Comparison of ENCODE assay signal across 8 cellular contexts in the genomic region with DNA sequence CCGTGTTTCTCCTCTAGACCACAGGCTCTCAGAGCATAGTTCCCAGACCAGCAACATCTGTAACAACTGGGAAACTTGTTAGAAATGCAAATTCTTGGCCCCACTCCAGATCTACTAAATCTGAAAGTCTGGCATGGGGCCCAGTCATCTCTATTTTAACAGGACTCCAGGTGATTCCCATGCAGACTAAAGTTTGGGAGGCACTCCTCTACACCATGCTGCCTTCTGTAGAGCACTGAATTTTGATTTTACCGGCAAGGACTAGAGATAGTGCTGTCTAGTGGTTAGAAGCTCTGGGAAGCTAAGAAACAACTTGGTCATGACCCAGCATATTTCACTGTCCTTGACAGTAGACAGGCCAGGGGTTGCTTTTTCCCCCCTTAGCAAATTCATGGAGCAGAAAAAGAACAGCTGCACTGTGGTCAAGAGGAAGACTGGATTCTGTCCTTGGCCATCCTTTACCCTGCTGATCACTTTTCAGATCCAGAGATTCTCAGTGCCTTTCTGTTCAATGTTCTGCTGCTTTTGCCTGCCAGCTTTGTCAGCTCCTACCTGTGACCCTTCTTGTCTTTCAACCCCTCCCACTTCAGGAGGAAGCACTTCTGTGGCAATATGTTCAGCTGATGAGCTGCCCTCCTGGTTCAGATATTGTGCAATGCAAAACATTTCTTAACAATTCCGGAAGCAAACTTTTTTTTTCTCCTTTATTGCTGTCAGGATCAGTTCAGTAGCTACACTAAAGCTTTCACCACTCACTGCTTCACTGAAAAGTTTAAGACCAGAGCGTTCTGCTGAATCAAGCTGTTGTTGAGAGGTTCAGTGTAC.
DNase-seq lines count a peak whose midpoint lies in the region; ATAC-seq and TF ChIP-seq lines count a peak whose summit lies in the region.

No MANE protein-coding gene starts in this region.

- peaks cover 0 to 4% of the 10 kb centered on the region in 2 donors for H3K4me1 ChIP-seq in lung (ENCODE audit: control insufficient read depth in 2 of 2, insufficient read depth in 2 of 2, low read length in 2 of 2)

- peak overlapping the region; percentile 71 for H3K4me3 Mint-ChIP-seq in activated naive CD8-positive, alpha-beta T cell

- H3K9me3 ChIP-seq in lung (ENCODE audit: control insufficient read depth in 2 of 2, insufficient read depth in 1 of 2, low read length in 1 of 2) = peaks cover 0 to 1% of the 10 kb centered on the region in 2 donors

- no peaks in the 10 kb centered on the region for H3K36me3 ChIP-seq in lung (ENCODE audit: control insufficient read depth in 2 of 2, insufficient read depth in 2 of 2, low read length in 2 of 2)

- ATAC-seq in GM19351 (IDR thresholded peaks at IDR 0.05; ENCODE audit: unreplicated experiment) = peak; percentile 39
- peak; percentile 54 for ATAC-seq in lung (ENCODE audit: insufficient read depth, low FRiP score)
- ATAC-seq in GM18520 (IDR thresholded peaks at IDR 0.05; ENCODE audit: unreplicated experiment) = no peak

- peaks cover 5% of the 10 kb centered on the region for H3K9me3 Mint-ChIP-seq in activated naive CD8-positive, alpha-beta T cell (ENCODE audit: low read depth)

- H3K27me3 ChIP-seq in lung (ENCODE audit: control insufficient read depth, insufficient read depth) = no peaks in the 10 kb centered on the region

- H3K4me3 ChIP-seq in lung = no peak overlapping the region

- peak overlapping the region; percentile 93 for H3K27ac Mint-ChIP-seq in activated naive CD8-positive, alpha-beta T cell

- H3K27ac ChIP-seq in lung (ENCODE audit: low read depth in 1 of 2, low read length in 1 of 2) (peak overlapping the region in 1 of 2 donors; percentile 58), caudate nucleus (ENCODE audit: low read depth, low read length) (no peak overlapping the region)

- DNase-seq in AML-193 (lab: John Stamatoyannopoulos, UW) (peak; percentile 94 to 96), LoVo (ENCODE audit: low spot score) (peak; percentile 78), lung (ENCODE audit: low spot score) (peak; percentile 54), NCI-H1930 (lab: John Stamatoyannopoulos, UW) (no peak), caudate nucleus (lab: John Stamatoyannopoulos, UW) (no peak)

- H3K4me1 Mint-ChIP-seq in activated naive CD8-positive, alpha-beta T cell (ENCODE audit: low read depth) = peaks cover 42% of the 10 kb centered on the region

- 21 to 32% methylated on average over 4 of the region's 4 CpGs for WGBS in lung, 2 donors

- no peak for TF ChIP-seq CTCF in lung (IDR thresholded peaks at IDR 0.05; ENCODE audit: control extremely low read depth, extremely low read depth)

- no peaks in the 10 kb centered on the region for H3K27me3 Mint-ChIP-seq in activated naive CD8-positive, alpha-beta T cell

- no peaks in the 10 kb centered on the region for H3K36me3 Mint-ChIP-seq in activated naive CD8-positive, alpha-beta T cell

Comparison
In these comparisons a context has a peak if more than half of its experiments do, and no peak if none do; other contexts are left out.
1. DNase-seq: peak in AML-193 (2 of 2), LoVo (single experiment) and lung (single experiment); none in NCI-H1930 (0 of 2) and caudate nucleus (0 of 61).